Comparison of ENCODE assay signal across 10 cellular contexts in genomic region chr17:64061157-64061898, GRCh38. TPM values are rescaled to one million over a fixed set of nuclear protein-coding genes. Genes with fewer than 3 reads are reported as not detected.
DNase-seq lines count a peak whose midpoint lies in the region; ATAC-seq and TF ChIP-seq lines count a peak whose summit lies in the region.
"Had no signal": no experiment of that assay in that cellular context is flagged by ENCODE, and none has a peak within 500 bp of the region (broad histone marks: within the 10 kb centered on the region; RNA-seq: fewer than 3 reads in every experiment).

No MANE protein-coding gene starts in this region.

- ATAC-seq in GM18870 (IDR thresholded peaks at IDR 0.05; ENCODE audit: unreplicated experiment) = peak; percentile 61
- peak; percentile 51 for ATAC-seq in HG02852 (IDR thresholded peaks at IDR 0.05; ENCODE audit: unreplicated experiment)
- no peak for ATAC-seq in HG03460 (IDR thresholded peaks at IDR 0.05; ENCODE audit: unreplicated experiment)

- no peaks in the 10 kb centered on the region for H3K27me3 ChIP-seq in neutrophil
- H3K27me3 ChIP-seq: suprapubic skin had no signal

- no peak overlapping the region for H3K4me3 ChIP-seq in neutrophil (ENCODE audit: low read depth in 1 of 2, low read length in 1 of 2)
- H3K4me3 ChIP-seq: suprapubic skin had no signal

- no peaks in the 10 kb centered on the region for H3K9me3 ChIP-seq in neutrophil
- H3K9me3 ChIP-seq: suprapubic skin had no signal

- DNase-seq in activated T-cell treated with anti-CD3 and anti-CD28 coated beads, Interleukin-2, amount 50 U/mL, for 48 hours = peak; percentile 41 to 52
- no peak for DNase-seq in NOMO-1 (lab: John Stamatoyannopoulos, UW; ENCODE audit: unreplicated experiment in 2 of 2)
- DNase-seq in mesenteric fat pad (ENCODE audit: low spot score) = no peak
- DNase-seq: amygdala, posterior cingulate gyrus had no signal

- peak overlapping the region; percentile 34 for H3K27ac ChIP-seq in neutrophil
- H3K27ac ChIP-seq: suprapubic skin had no signal

- peaks cover 91% of the 10 kb centered on the region for H3K36me3 ChIP-seq in neutrophil

- TF ChIP-seq CTCF in neutrophil (IDR thresholded peaks at IDR 0.05) = no peak

- peaks cover 7 to 15% of the 10 kb centered on the region in 2 experiments for H3K4me1 ChIP-seq in neutrophil (ENCODE audit: control insufficient read depth in 1 of 2, insufficient read depth in 1 of 2, low read depth in 1 of 2, low read length in 1 of 2)

RNA-seq across cellular contexts. Expression of gene ICAM2, which starts 40.9 kb away (rescaled TPM):
- 75.2 TPM for total RNA-seq in mesenteric fat pad

Comparison
In these comparisons a context has a peak if more than half of its experiments do, and no peak if none do; other contexts are left out.
1. DNase-seq: peak in activated T-cell treated with anti-CD3 and anti-CD28 coated beads, Interleukin-2, amount 50 U/mL, for 48 hours (2 of 2); none in NOMO-1 (0 of 2) and mesenteric fat pad (single experiment).